Comparison of ENCODE assay signal across 14 cellular contexts in genomic region chr3:196275126-196275525, GRCh38. TPM values are rescaled to one million over a fixed set of nuclear protein-coding genes. Genes with fewer than 3 reads are reported as not detected.
A peak's percentile ranks its signal among the peaks of the same experiment; 100 is the strongest.
DNase-seq lines count a peak whose midpoint lies in the region; ATAC-seq and TF ChIP-seq lines count a peak whose summit lies in the region.
"Had no signal": no experiment of that assay in that cellular context is flagged by ENCODE, and none has a peak within 500 bp of the region (broad histone marks: within the 10 kb centered on the region; RNA-seq: fewer than 3 reads in every experiment).

No MANE protein-coding gene starts in this region.

- TF ChIP-seq POLR2A in adrenal gland (IDR thresholded peaks at IDR 0.05), result no peak

- no peaks in the 10 kb centered on the region for H3K27me3 ChIP-seq in upper lobe of right lung
- H3K27me3 ChIP-seq in adrenal gland, result no peaks in the 10 kb centered on the region
- H3K27me3 ChIP-seq: MG63 had no signal

- TF ChIP-seq CTCF in WTC11 (IDR thresholded peaks at IDR 0.05) (no peak), endothelial cell (IDR thresholded peaks at IDR 0.05; ENCODE audit: unreplicated experiment) (no peak), upper lobe of right lung (IDR thresholded peaks at IDR 0.05) (no peak), adrenal gland (IDR thresholded peaks at IDR 0.05) (no peak), OCI-LY7 (conservative IDR thresholded peaks at IDR 0.05; ENCODE audit: low read length) (no peak)

- no peaks in the 10 kb centered on the region for H3K79me2 ChIP-seq in OCI-LY7 (ENCODE audit: insufficient read depth, low read depth, low read length)

- H3K4me3 Mint-ChIP-seq in activated naive CD4-positive, alpha-beta T cell treated with anti-CD3 and anti-CD28 coated beads, Interleukin-2, amount 50 U/mL, for 24 hours, result peak overlapping the region; percentile 85
- no peak overlapping the region for H3K4me3 Mint-ChIP-seq in WTC11
- H3K4me3 Mint-ChIP-seq in endothelial cell (ENCODE audit: unreplicated experiment), result peak overlapping the region; percentile 4

- no peak for ATAC-seq in WTC11
- ATAC-seq in upper lobe of right lung, result no peak

- H3K36me3 ChIP-seq in upper lobe of right lung (peaks cover 12% of the 10 kb centered on the region), adrenal gland (replicated peaks in 1 of 2) (peaks cover 0 to 5% of the 10 kb centered on the region in 2 donors), OCI-LY7 (ENCODE audit: insufficient read depth, low read length) (peaks cover 23% of the 10 kb centered on the region)

- no peak overlapping the region for H3K4me2 ChIP-seq in OCI-LY7 (ENCODE audit: low read length)

- WGBS in adrenal gland, 4 donors, result 92 to 95% (median 95%) methylated on average over 5 of the region's 5 CpGs

- no peaks in the 10 kb centered on the region for H3K27me3 Mint-ChIP-seq in activated naive CD4-positive, alpha-beta T cell treated with anti-CD3 and anti-CD28 coated beads, Interleukin-2, amount 50 U/mL, for 24 hours
- no peaks in the 10 kb centered on the region for H3K27me3 Mint-ChIP-seq in WTC11 (ENCODE audit: low read depth)
- H3K27me3 Mint-ChIP-seq in endothelial cell (ENCODE audit: unreplicated experiment), result peaks cover 2% of the 10 kb centered on the region
- H3K27me3 Mint-ChIP-seq: naive B cell had no signal

- H3K4me1 ChIP-seq in upper lobe of right lung, result peaks cover 19% of the 10 kb centered on the region
- H3K4me1 ChIP-seq in adrenal gland (replicated peaks in 1 of 2), result peaks cover 7 to 22% of the 10 kb centered on the region in 2 donors
- no peaks in the 10 kb centered on the region for H3K4me1 ChIP-seq in OCI-LY7 (ENCODE audit: insufficient read depth, low read length, poor library complexity, severe bottlenecking)

- peak overlapping the region; percentile 100 for H3K27ac Mint-ChIP-seq in activated naive CD4-positive, alpha-beta T cell treated with anti-CD3 and anti-CD28 coated beads, Interleukin-2, amount 50 U/mL, for 24 hours
- H3K27ac Mint-ChIP-seq in WTC11 (peak overlapping the region; percentile 34; the same call in 1 of the 2 replicates), endothelial cell (ENCODE audit: unreplicated experiment) (no peak overlapping the region)

- H3K27ac ChIP-seq in upper lobe of right lung (no peak overlapping the region), adrenal gland (no peak overlapping the region), OCI-LY7 (ENCODE audit: low read depth, low read length, poor library complexity, severe bottlenecking) (no peak overlapping the region)

- POLR2A ChIA-PET in WTC11 (lab: Charles Lee) (no interaction called here), OCI-LY7 (lab: Charles Lee) (no interaction called here)

- H3K4me1 Mint-ChIP-seq in activated naive CD4-positive, alpha-beta T cell treated with anti-CD3 and anti-CD28 coated beads, Interleukin-2, amount 50 U/mL, for 24 hours, result peaks cover 54% of the 10 kb centered on the region
- H3K4me1 Mint-ChIP-seq in WTC11 (peaks cover 16% of the 10 kb centered on the region), endothelial cell (ENCODE audit: unreplicated experiment) (peaks cover 9% of the 10 kb centered on the region)

- no peaks in the 10 kb centered on the region for H3K9me2 ChIP-seq in OCI-LY7 (ENCODE audit: insufficient read depth, low read length)

- H3K9me3 ChIP-seq in upper lobe of right lung (no peaks in the 10 kb centered on the region), adrenal gland (replicated peaks in 1 of 3) (no peaks in the 10 kb centered on the region), OCI-LY7 (ENCODE audit: low read length) (peaks cover 13% of the 10 kb centered on the region)
- H3K9me3 ChIP-seq: MG63 had no signal

- no peaks in the 10 kb centered on the region for H4K20me1 ChIP-seq in OCI-LY7 (ENCODE audit: insufficient read depth, low read length)

- H3K4me3 ChIP-seq in upper lobe of right lung, result peak overlapping the region; percentile 3
- H3K4me3 ChIP-seq in adrenal gland, result no peak overlapping the region
- H3K4me3 ChIP-seq in OCI-LY7 (ENCODE audit: low read depth, low read length, poor library complexity, severe bottlenecking), result no peak overlapping the region
- H3K4me3 ChIP-seq: MG63 had no signal

- CTCF ChIA-PET in WTC11 (lab: Charles Lee), result no interaction called here
- CTCF ChIA-PET in OCI-LY7 (lab: Charles Lee; ENCODE audit: unreplicated experiment), result no interaction called here

- intact Hi-C loops in upper lobe of right lung (cut with DNase I), result no loop called here
- intact Hi-C loops in adrenal gland (cut with DNase I), result no loop called here
- intact Hi-C loops in OCI-LY7 (cut with micrococcal nuclease; ENCODE audit: unreplicated experiment), result no loop called here

- H3K9me3 Mint-ChIP-seq in activated naive CD4-positive, alpha-beta T cell treated with anti-CD3 and anti-CD28 coated beads, Interleukin-2, amount 50 U/mL, for 24 hours, result peaks cover 5% of the 10 kb centered on the region
- H3K9me3 Mint-ChIP-seq in WTC11 (peaks cover 18% of the 10 kb centered on the region), endothelial cell (ENCODE audit: unreplicated experiment) (no peaks in the 10 kb centered on the region)
- H3K9me3 Mint-ChIP-seq: naive B cell had no signal

- H2AFZ ChIP-seq in OCI-LY7 (ENCODE audit: low read length), result no peak overlapping the region

- H3K36me3 Mint-ChIP-seq in activated naive CD4-positive, alpha-beta T cell treated with anti-CD3 and anti-CD28 coated beads, Interleukin-2, amount 50 U/mL, for 24 hours, result peaks cover 12% of the 10 kb centered on the region
- H3K36me3 Mint-ChIP-seq in WTC11 (peaks cover 25% of the 10 kb centered on the region), endothelial cell (ENCODE audit: low read depth, unreplicated experiment) (peaks cover 30% of the 10 kb centered on the region)

- no TSS peak for BruUV-seq in OCI-LY7 (replicated peaks; lab: Mats Ljungman, UMichigan)

- no peak for DNase-seq in activated naive CD4-positive, alpha-beta T cell treated with anti-CD3 and anti-CD28 coated beads, Interleukin-2, amount 50 U/mL, for 16 hours
- DNase-seq in WTC11 (ENCODE audit: low spot score) (no peak), endothelial cell (ENCODE audit: low spot score) (no peak), upper lobe of right lung (no peak), adrenal gland (no peak), SHP77 treated with DMSO at 0.1 percent for 48 hours (lab: John Stamatoyannopoulos, UW) (no peak), OCI-LY7 (ENCODE audit: low spot score) (no peak)
- DNase-seq: DMS79, islet precursor cell, MG63, naive B cell, NCI-H2227 treated with DMSO at 0.1 percent for 48 hours, T1000 had no signal

TF ChIP-seq in WTC11, 78 proteins besides CTCF, POLR2A, EP300 and RAD21 (continues in another document):
- no peak for TF ChIP-seq E2F1 (CRISPR knock-in tag; IDR thresholded peaks at IDR 0.05)
- no peak for TF ChIP-seq ZNF317 (CRISPR knock-in tag; IDR thresholded peaks at IDR 0.05; ENCODE audit: borderline replicate concordance, low read depth)
- no peak for TF ChIP-seq TEAD4 (CRISPR knock-in tag; IDR thresholded peaks at IDR 0.05)
- no peak for TF ChIP-seq ERG (CRISPR knock-in tag; IDR thresholded peaks at IDR 0.05)
- TF ChIP-seq OVOL2 (CRISPR knock-in tag; IDR thresholded peaks at IDR 0.05; ENCODE audit: borderline replicate concordance), result no peak
- TF ChIP-seq E2F5 (CRISPR knock-in tag; IDR thresholded peaks at IDR 0.05), result no peak
- no peak for TF ChIP-seq ZNF121 (CRISPR knock-in tag; IDR thresholded peaks at IDR 0.05)

RNA-seq across cellular contexts. Expression of gene PCYT1A, which starts 12.4 kb away (rescaled TPM):
- total RNA-seq in WTC11 (2021) (22.4 to 28.5 TPM (median 23.5 TPM) in 3 replicates), endothelial cell (ENCODE audit: unreplicated experiment) (55.2 TPM), upper lobe of right lung (58.4 TPM), adrenal gland (10 to 100 TPM; 44.9 to 97.1 (median 73.9) TPM), OCI-LY7 (2022) (20.6 and 27.1 TPM in 2 replicates)
- 100 to 1,000 TPM in 1 of 3 donors, 10 to 100 TPM in 2; 20.8 to 111 (median 27.5) TPM for polyA plus RNA-seq in adrenal gland
- total RNA-seq in OCI-LY7 (2014; rRNA removed; shearing (Covaris generic)), result 21.3 and 21.6 TPM in 2 replicates

RNA-seq across cellular contexts. Expression of gene DYNLT2B, which starts 42.9 kb away (rescaled TPM):
- 10.0 to 13.6 TPM (median 11.4 TPM) in 3 replicates for total RNA-seq in WTC11 (2021)
- 19.0 TPM for total RNA-seq in endothelial cell (ENCODE audit: unreplicated experiment)
- 2.6 TPM for total RNA-seq in upper lobe of right lung
- 10 to 100 TPM in 2 of 8 donors, 1 to 10 TPM in 6; 3.4 to 34.5 (median 7.8) TPM for total RNA-seq in adrenal gland
- 10 to 100 TPM; 13.6 to 19.0 (median 14.6) TPM for polyA plus RNA-seq in adrenal gland
- 17.9 and 18.1 TPM in 2 replicates for total RNA-seq in OCI-LY7 (2014; rRNA removed; shearing (Covaris generic))
- total RNA-seq in OCI-LY7 (2022), result 21.5 and 25.5 TPM in 2 replicates

RNA-seq across cellular contexts. Expression of gene SLC51A, which starts 58.8 kb away (rescaled TPM):
- 6.9 to 8.4 TPM (median 7.6 TPM) in 3 replicates for total RNA-seq in WTC11 (2021)
- not detected for total RNA-seq in endothelial cell (ENCODE audit: unreplicated experiment)
- total RNA-seq in upper lobe of right lung, result not detected
- total RNA-seq in adrenal gland, result 10 to 100 TPM in 4 of 8 donors, 1 to 10 TPM in 4; 1.2 to 73.1 (median 10.4) TPM
- 10 to 100 TPM in 2 of 3 donors, 1 to 10 TPM in 1; 3.7 to 45.5 (median 35.0) TPM for polyA plus RNA-seq in adrenal gland
- total RNA-seq in OCI-LY7 (2014; rRNA removed; shearing (Covaris generic)), result not detected in 2 replicates
- total RNA-seq in OCI-LY7 (2022), result not detected in 2 replicates
